Comparison of ENCODE assay signal across 21 cellular contexts in genomic region chr15:39281094-39281493, GRCh38.
"Had no signal": no experiment of that assay in that cellular context is flagged by ENCODE, and none has a peak within 500 bp of the region (broad histone marks: within the 10 kb centered on the region; RNA-seq: fewer than 3 reads in every experiment).

No MANE protein-coding gene starts in this region.

- H3K4me2 ChIP-seq: neural progenitor cell had no signal

- H3K27me3 ChIP-seq: ascending aorta, gastrocnemius medialis, heart right ventricle, neural progenitor cell, ovary, sigmoid colon, thyroid gland had no signal

- DNase-seq: activated CD4-positive, alpha-beta T cell treated with anti-CD3 and anti-CD28 coated beads, Interleukin-2, amount 50 U/mL, for 48 hours; activated naive CD4-positive, alpha-beta T cell treated with Interleukin-2 at 50 U/mL for 16 hours; activated naive CD8-positive, alpha-beta T cell treated with anti-CD3 and anti-CD28 coated beads, Interleukin-2, amount 50 U/mL, for 24 hours; effector memory CD4-positive, alpha-beta T cell; gastrocnemius medialis; heart right ventricle; islet precursor cell; mammary epithelial cell; naive B cell; ovary; sigmoid colon; stimulated activated CD4-positive, alpha-beta T cell treated with anti-CD3 and anti-CD28 coated beads, Interleukin-12 subunit alpha, Interleukin-12 subunit beta, amount 100 ng/mL, for 4 hours; stimulated activated CD4-positive, alpha-beta T cell treated with anti-CD3 and anti-CD28 coated beads, Interleukin-2, amount 100 ng/mL, for 24 hours; SW 1271; T-helper 9 cell; thyroid gland had no signal

- H2AFZ ChIP-seq: neural progenitor cell had no signal

- H3K4me1 ChIP-seq: ascending aorta, gastrocnemius medialis, neural progenitor cell, thyroid gland had no signal

- H3K27ac ChIP-seq: ascending aorta, gastrocnemius medialis, heart right ventricle, neural progenitor cell, ovary, sigmoid colon, thyroid gland, VCaP had no signal

- H3K9ac ChIP-seq: neural progenitor cell had no signal

- H3K36me3 ChIP-seq: ascending aorta, gastrocnemius medialis, heart right ventricle, neural progenitor cell, ovary, sigmoid colon, thyroid gland had no signal

- ATAC-seq: activated naive CD8-positive, alpha-beta T cell treated with anti-CD3 and anti-CD28 coated beads, Interleukin-2, amount 50 U/mL, for 24 hours; activated T-helper 17 cell treated with anti-CD3 and anti-CD28 coated beads, Interleukin-2, amount 50 U/mL, for 72 hours; gastrocnemius medialis; heart right ventricle; stimulated activated effector memory CD8-positive, alpha-beta T cell treated with anti-CD3 and anti-CD28 coated beads, Interleukin-12 subunit alpha, Interleukin-12 subunit beta, amount 100 ng/mL, for 72 hours had no signal

- H3K4me3 ChIP-seq: ascending aorta, gastrocnemius medialis, heart right ventricle, neural progenitor cell, ovary, sigmoid colon, thyroid gland had no signal

- H3K9me3 ChIP-seq: ascending aorta, gastrocnemius medialis, ovary, sigmoid colon, thyroid gland had no signal
